Comparison of ENCODE assay signal across 5 cellular contexts in the genomic region with DNA sequence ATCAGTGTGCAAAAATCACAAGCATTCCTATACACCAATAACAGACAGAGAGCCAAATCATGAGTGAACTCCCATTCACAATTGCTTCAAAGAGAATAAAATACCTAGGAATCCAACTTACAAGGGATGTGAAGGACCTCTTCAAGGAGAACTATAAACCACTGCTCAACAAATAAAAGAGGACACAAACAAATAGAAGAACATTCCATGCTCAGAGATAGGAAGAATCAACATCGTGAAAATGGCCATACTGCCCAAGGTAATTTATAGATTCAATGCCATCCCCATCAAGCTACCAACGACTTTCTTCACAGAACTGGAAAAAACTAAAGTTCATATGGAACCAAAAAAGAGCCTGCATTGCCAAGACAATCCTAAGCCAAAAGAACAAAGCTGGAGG. TPM values are rescaled to one million over a fixed set of nuclear protein-coding genes. Genes with fewer than 3 reads are reported as not detected.
DNase-seq lines count a peak whose midpoint lies in the region; ATAC-seq and TF ChIP-seq lines count a peak whose summit lies in the region.
"Not testable (repeated sequence)": the region's sequence is repeated elsewhere in the genome, so short reads cannot be mapped to it uniquely, and the experiment has no call there.
"Had no signal": no experiment of that assay in that cellular context is flagged by ENCODE, and none has a peak within 500 bp of the region (broad histone marks: within the 10 kb centered on the region; RNA-seq: fewer than 3 reads in every experiment).

No MANE protein-coding gene starts in this region.

- intact Hi-C loops in CD8-positive, alpha-beta T cell (cut with DNase I, micrococcal nuclease) = not testable (repeated sequence)

- H3K4me3 ChIP-seq in CD8-positive, alpha-beta T cell (ENCODE audit: low read depth, low read length); LNCaP clone FGC (ENCODE audit: low read depth, low read length): not testable (repeated sequence)

- not testable (repeated sequence) for H3K9me3 ChIP-seq in CD8-positive, alpha-beta T cell (ENCODE audit: low read length)

- peaks cover 82% of the 10 kb centered on the region for H3K36me3 Mint-ChIP-seq in CD8-positive, alpha-beta T cell

- not testable (repeated sequence) for H3K27ac ChIP-seq in CD8-positive, alpha-beta T cell (ENCODE audit: low read depth, low read length)
- H3K27ac ChIP-seq in VCaP = peak overlapping the region; percentile 57

- H3K9me3 Mint-ChIP-seq in CD8-positive, alpha-beta T cell = not testable (repeated sequence)

- not testable (repeated sequence) for TF ChIP-seq CTCF in CD8-positive, alpha-beta T cell (IDR thresholded peaks at IDR 0.05); LNCaP clone FGC (IDR thresholded peaks at IDR 0.05; ENCODE audit: control insufficient read depth, extremely low read depth, insufficient read depth); VCaP (conservative IDR thresholded peaks at IDR 0.05)

- H3K27ac Mint-ChIP-seq in CD8-positive, alpha-beta T cell = peak overlapping the region; percentile 4

- ATAC-seq in CD8-positive, alpha-beta T cell = not testable (repeated sequence)

- not testable (repeated sequence) for H3K27me3 ChIP-seq in CD8-positive, alpha-beta T cell (ENCODE audit: insufficient read depth, low read length)

- H3K4me1 ChIP-seq in CD8-positive, alpha-beta T cell (ENCODE audit: insufficient read depth, low read length) = not testable (repeated sequence)

- H3K4me1 Mint-ChIP-seq in CD8-positive, alpha-beta T cell (ENCODE audit: low read depth) = not testable (repeated sequence)

- not testable (repeated sequence) for H3K4me3 Mint-ChIP-seq in CD8-positive, alpha-beta T cell

- CTCF ChIA-PET in CD8-positive, alpha-beta T cell (lab: Charles Lee) = not testable (repeated sequence)

- DNase-seq in CD8-positive, alpha-beta T cell = not testable (repeated sequence)
- DNase-seq in LNCaP clone FGC (ENCODE audit: low read depth) = peak; percentile 57

- peaks cover 11% of the 10 kb centered on the region for H3K36me3 ChIP-seq in CD8-positive, alpha-beta T cell (ENCODE audit: insufficient read depth, low read length)

- POLR2A ChIA-PET in CD8-positive, alpha-beta T cell (lab: Charles Lee) = not testable (repeated sequence)

- H3K27me3 Mint-ChIP-seq in CD8-positive, alpha-beta T cell (ENCODE audit: low read depth) = not testable (repeated sequence)

RNA-seq across cellular contexts. Expression of a gene that starts 18.9 kb away (rescaled TPM):
- total RNA-seq in CD8-positive, alpha-beta T cell = 10 to 100 TPM; 18.7 to 21.0 TPM

RNA-seq across cellular contexts. Expression of a gene that starts 54.8 kb away (rescaled TPM):
- total RNA-seq in CD8-positive, alpha-beta T cell = 1 to 10 TPM; 3.9 to 5.4 TPM
- total RNA-seq: A172, Daoy had no signal
